In the genomic region with DNA sequence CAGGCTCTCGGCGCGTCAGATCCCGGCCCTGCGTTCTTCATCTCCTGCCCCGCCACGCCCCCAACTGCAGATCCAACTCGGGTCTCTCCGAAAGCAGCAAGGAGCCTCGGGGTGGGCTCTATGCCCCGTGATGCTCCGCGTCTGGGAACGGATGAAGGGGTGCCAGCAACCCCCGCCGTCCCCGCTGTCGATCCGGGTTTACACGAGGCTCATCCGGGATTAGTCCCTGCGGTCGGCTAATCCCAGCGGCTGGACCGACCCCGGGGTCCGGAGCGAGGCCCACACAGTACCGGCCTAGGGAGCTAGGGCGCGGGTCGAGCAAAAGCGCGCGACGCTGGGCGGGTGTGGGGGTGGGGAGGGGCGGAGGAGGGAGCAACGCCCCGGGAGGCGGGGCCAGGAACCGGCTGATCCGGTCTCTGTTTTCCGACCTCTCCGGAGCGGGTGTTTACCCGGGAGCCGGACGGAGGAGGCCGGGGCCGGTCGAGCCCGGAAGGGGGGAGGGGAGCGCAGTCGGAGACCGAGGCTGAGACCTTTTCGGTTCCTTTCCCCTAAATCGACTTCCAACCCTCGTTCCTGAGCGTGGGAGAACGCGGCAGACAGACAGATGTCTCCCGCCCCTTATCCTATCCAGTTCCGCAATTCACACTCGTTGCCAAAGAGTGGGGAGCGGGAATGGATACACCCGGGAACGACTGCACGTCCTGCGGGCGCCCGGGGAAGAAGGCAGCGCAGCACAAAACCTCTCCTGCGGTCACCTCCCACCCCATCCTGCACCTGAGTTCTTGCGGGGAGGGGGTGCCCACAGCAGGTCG, we compare ENCODE assay signal across 8 cellular contexts. TPM values are rescaled to one million over a fixed set of nuclear protein-coding genes. Genes with fewer than 3 reads are reported as not detected.
DNase-seq lines count a peak whose midpoint lies in the region; ATAC-seq and TF ChIP-seq lines count a peak whose summit lies in the region.

No MANE protein-coding gene starts in this region.

- intact Hi-C loops in mucosa of descending colon (cut with DNase I, micrococcal nuclease): no loop called here

- TF ChIP-seq CTCF in epithelial cell of esophagus (IDR thresholded peaks at IDR 0.05; ENCODE audit: insufficient read depth, low read depth, low read length, missing control alignments) (no peak), mucosa of descending colon (IDR thresholded peaks at IDR 0.05) (no peak)

- H3K4me1 ChIP-seq in BLaER1 (peaks cover 77% of the 10 kb centered on the region), mucosa of descending colon (ENCODE audit: low read depth) (peaks cover 36% of the 10 kb centered on the region)

- H4K20me1 ChIP-seq in BLaER1: no peaks in the 10 kb centered on the region

- H3K9ac ChIP-seq in BLaER1: peak overlapping the region; percentile 87

- H3K9me3 ChIP-seq in BLaER1 (no peaks in the 10 kb centered on the region), mucosa of descending colon (no peaks in the 10 kb centered on the region)

- H3K27ac ChIP-seq in BLaER1: peak overlapping the region; percentile 92

- H3K27me3 ChIP-seq in BLaER1: no peaks in the 10 kb centered on the region

- ATAC-seq in GM19324 (IDR thresholded peaks at IDR 0.05; ENCODE audit: low FRiP score, unreplicated experiment): peak; percentile 80
- peak; percentile 65 for ATAC-seq in HG03521 (IDR thresholded peaks at IDR 0.05; ENCODE audit: unreplicated experiment)
- ATAC-seq in mucosa of descending colon: peak; percentile 88

- H3K4me3 ChIP-seq in BLaER1 (peak overlapping the region; percentile 81), epithelial cell of esophagus (ENCODE audit: low read length) (peak overlapping the region; percentile 68), mucosa of descending colon (peak overlapping the region; percentile 15)

- H3K36me3 ChIP-seq in BLaER1 (no peaks in the 10 kb centered on the region), mucosa of descending colon (ENCODE audit: low read depth) (no peaks in the 10 kb centered on the region)

- H3K4me2 ChIP-seq in BLaER1: peak overlapping the region; percentile 99

- DNase-seq in NOMO-1 treated with dmso at 0.1 percent for 144 hours (lab: John Stamatoyannopoulos, UW; ENCODE audit: unreplicated experiment) (peak; percentile 49), activated T-cell treated with anti-CD3 and anti-CD28 coated beads for 1 hour (ENCODE audit: low read depth) (peak; percentile 64), epithelial cell of esophagus (ENCODE audit: low read depth) (peak; percentile 85), mucosa of descending colon (peak; percentile 95 to 97 (median 96))
- peak; percentile 35 to 49 for DNase-seq in stimulated activated CD8-positive, alpha-beta memory T cell treated with anti-CD3 and anti-CD28 coated beads, Interleukin-4, amount 100 ng/mL, for 1 hour (ENCODE audit: low read depth in 2 of 2, low spot score in 1 of 2)

RNA-seq across cellular contexts. Expression of gene PCDH1, which starts 28.6 kb away (rescaled TPM):
- 100 to 1,000 TPM in 2 of 3 donors, 10 to 100 TPM in 1; 75.1 to 159 (median 127) TPM for total RNA-seq in mucosa of descending colon

Comparison
In these comparisons a context has a peak if more than half of its experiments do, and no peak if none do; other contexts are left out.
1. Peak in every context shown above with its lines: DNase-seq, ATAC-seq, H3K4me3 ChIP-seq and H3K27ac ChIP-seq.
2. H3K4me3 ChIP-seq: peak in every context shown above with its lines; median percentile 81 in BLaER1; 68 in epithelial cell of esophagus; 15 in mucosa of descending colon.
3. DNase-seq: peak in every context shown above with its lines; median percentile 96 in mucosa of descending colon; 85 in epithelial cell of esophagus; 64 in activated T-cell treated with anti-CD3 and anti-CD28 coated beads for 1 hour; 49 in NOMO-1 treated with dmso at 0.1 percent for 144 hours; 42 in stimulated activated CD8-positive, alpha-beta memory T cell treated with anti-CD3 and anti-CD28 coated beads, Interleukin-4, amount 100 ng/mL, for 1 hour.